In genomic region chr5:115869256-115869655, GRCh38 we compare ENCODE assay signal across 20 cellular contexts. TPM values are rescaled to one million over a fixed set of nuclear protein-coding genes. Genes with fewer than 3 reads are reported as not detected.
"Had no signal": no experiment of that assay in that cellular context is flagged by ENCODE, and none has a peak within 500 bp of the region (broad histone marks: within the 10 kb centered on the region; RNA-seq: fewer than 3 reads in every experiment).

No MANE protein-coding gene starts in this region.

- ATAC-seq: left cardiac atrium; left lung; natural killer cell; right cardiac atrium; stimulated activated effector memory CD8-positive, alpha-beta T cell treated with anti-CD3 and anti-CD28 coated beads, Interleukin-12 subunit alpha, Interleukin-12 subunit beta, amount 100 ng/mL, for 72 hours had no signal

- H3K4me1 ChIP-seq: esophagus squamous epithelium, left lung, prostate gland, vagina had no signal

- H3K27ac ChIP-seq: coronary artery, esophagus squamous epithelium, left lung, neutrophil, prostate gland, sigmoid colon, stomach, thyroid gland, vagina had no signal

- H3K4me3 ChIP-seq: coronary artery, esophagus squamous epithelium, left lung, prostate gland, sigmoid colon, stomach, thyroid gland, vagina had no signal

- H3K9me3 ChIP-seq: esophagus squamous epithelium, left lung, neutrophil, prostate gland, sigmoid colon, thyroid gland, vagina had no signal

- H3K36me3 ChIP-seq: prostate gland had no signal

- DNase-seq: dermis blood vessel endothelial cell; effector memory CD4-positive, alpha-beta T cell; esophagus squamous epithelium; head of caudate nucleus; left cardiac atrium; left lung; natural killer cell; right cardiac atrium; sigmoid colon; stimulated activated CD4-positive, alpha-beta T cell treated with anti-CD3 and anti-CD28 coated beads, Interleukin-2, amount 100 ng/mL, for 24 hours; stimulated activated CD4-positive, alpha-beta T cell treated with anti-CD3 and anti-CD28 coated beads, Interleukin-4, amount 100 ng/mL, for 24 hours; stimulated activated naive CD4-positive, alpha-beta T cell treated with Interleukin-2 at 50 U/mL for 16 hours; stomach; thyroid gland had no signal

RNA-seq across cellular contexts. Expression of gene CDO1, which starts 52.8 kb away (rescaled TPM):
- total RNA-seq: lung microvascular endothelial cell, natural killer cell had no signal
